10 cellular contexts compared by ENCODE assay signal in the genomic region with DNA sequence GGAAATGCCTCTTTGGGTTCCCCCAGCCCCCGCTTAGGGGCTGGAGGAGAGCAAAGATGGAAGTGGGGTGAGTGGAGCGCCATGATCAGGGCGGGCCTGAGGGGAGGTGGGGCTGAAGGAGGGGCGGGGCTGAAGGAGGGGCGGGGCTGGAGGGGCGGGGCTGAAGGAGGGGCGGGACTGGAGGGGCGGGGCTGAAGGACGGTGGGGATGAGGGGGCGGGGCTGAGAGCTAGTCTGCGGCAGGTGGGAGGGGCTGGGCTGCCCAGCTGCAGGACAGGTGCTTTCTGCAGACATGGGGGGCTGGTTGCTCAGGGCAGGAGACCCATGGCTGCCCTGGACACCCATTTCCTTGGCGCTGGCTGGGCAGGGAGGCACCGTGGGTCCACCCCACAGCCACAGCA. TPM values are rescaled to one million over a fixed set of nuclear protein-coding genes. Genes with fewer than 3 reads are reported as not detected.
DNase-seq lines count a peak whose midpoint lies in the region; ATAC-seq, FAIRE-seq and TF ChIP-seq lines count a peak whose summit lies in the region.
"Had no signal": no experiment of that assay in that cellular context is flagged by ENCODE, and none has a peak within 500 bp of the region (broad histone marks: within the 10 kb centered on the region; RNA-seq: fewer than 3 reads in every experiment).

No MANE protein-coding gene starts in this region.

- ATAC-seq in left colon (peak; percentile 62), GM21360 (IDR thresholded peaks at IDR 0.05; ENCODE audit: unreplicated experiment) (no peak)

- no peaks in the 10 kb centered on the region for H3K27me3 ChIP-seq in colonic mucosa

- no peak overlapping the region for H3K27ac ChIP-seq in colonic mucosa
- H3K27ac ChIP-seq: VCaP had no signal

- intact Hi-C loops in left colon (cut with DNase I, micrococcal nuclease) = no loop called here
- intact Hi-C loops in colonic mucosa (cut with DNase I) = no loop called here

- no peak for TF ChIP-seq CTCF in colonic mucosa (IDR thresholded peaks at IDR 0.05)

- H3K9me3 ChIP-seq in colonic mucosa = no peaks in the 10 kb centered on the region

- peak; percentile 27 for DNase-seq in NCI-H1436 (lab: John Stamatoyannopoulos, UW)
- no peak for DNase-seq in NCI-H1436 treated with DMSO at 0.1 percent for 48 hours (lab: John Stamatoyannopoulos, UW)
- peak; percentile 87 for DNase-seq in GM12892 (ENCODE audit: insufficient read length)
- peak; percentile 16 to 28 for DNase-seq in SHP77 (lab: John Stamatoyannopoulos, UW)
- DNase-seq in left colon = peak in 1 of 2 donors; percentile 29
- no peak for DNase-seq in GOT3 (lab: John Stamatoyannopoulos, UW)
- no peak for DNase-seq in colonic mucosa

- no peaks in the 10 kb centered on the region for H3K4me1 ChIP-seq in colonic mucosa

- H3K9ac ChIP-seq in colonic mucosa (ENCODE audit: low read depth in 2 of 2, low read length in 2 of 2) = no peak overlapping the region

- no peak for FAIRE-seq in GM12892 (lab: Jason Lieb, UNC)

- H3K4me3 ChIP-seq in colonic mucosa = no peak overlapping the region

- H3K36me3 ChIP-seq in colonic mucosa = no peaks in the 10 kb centered on the region

- TF ChIP-seq POLR2A in GM12892 (IDR thresholded peaks at IDR 0.05; ENCODE audit: low read depth, low read length) = no peak

RNA-seq across cellular contexts. Expression of gene PABPN1L, which starts 39.1 kb away (rescaled TPM):
- polyA plus RNA-seq in GM12892 (2012; ENCODE audit: missing spikeins) = not detected
- not detected for total RNA-seq in left colon
- total RNA-seq in colonic mucosa = not detected
- total RNA-seq: skeletal muscle tissue had no signal

RNA-seq across cellular contexts. Expression of gene TRAPPC2L, which starts 48.6 kb away (rescaled TPM):
- 78.6 TPM for polyA plus RNA-seq in GM12892 (2012; ENCODE audit: missing spikeins)
- total RNA-seq in left colon (10 to 100 TPM; 37.0 to 44.4 TPM), colonic mucosa (10 to 100 TPM; 33.8 to 57.3 TPM)

RNA-seq across cellular contexts. Expression of gene GALNS, which starts 48.8 kb away (rescaled TPM):
- 9.9 TPM for polyA plus RNA-seq in GM12892 (2012; ENCODE audit: missing spikeins)
- total RNA-seq in left colon (10 to 100 TPM; 39.1 to 43.5 TPM), colonic mucosa (10 to 100 TPM; 22.8 to 44.5 TPM)

Comparison
In these comparisons a context has a peak if more than half of its experiments do, and no peak if none do; other contexts are left out.
1. DNase-seq: peak in NCI-H1436 (single experiment), GM12892 (single experiment) and SHP77 (2 of 2); none in NCI-H1436 treated with DMSO at 0.1 percent for 48 hours (single experiment), GOT3 (single experiment) and colonic mucosa (single experiment).